In genomic region chr1:209884665-209885117, GRCh38 we compare ENCODE assay signal across 11 cellular contexts. TPM values are rescaled to one million over a fixed set of nuclear protein-coding genes. Genes with fewer than 3 reads are reported as not detected.
DNase-seq lines count a peak whose midpoint lies in the region; ATAC-seq, FAIRE-seq and TF ChIP-seq lines count a peak whose summit lies in the region.
"Had no signal": no experiment of that assay in that cellular context is flagged by ENCODE, and none has a peak within 500 bp of the region (broad histone marks: within the 10 kb centered on the region; RNA-seq: fewer than 3 reads in every experiment).

No MANE protein-coding gene starts in this region.

- H2AFZ ChIP-seq in K562 (ENCODE audit: low read depth, low read length): no peak overlapping the region

- intact Hi-C loops in activated CD4-positive, alpha-beta T cell treated with anti-CD3 and anti-CD28 coated beads for 36 hours (cut with DNase I, micrococcal nuclease): no loop called here
- intact Hi-C loops in K562 (cut with micrococcal nuclease) (no loop called here), prostate gland (cut with DNase I) (no loop called here)
- intact Hi-C loops in naive thymus-derived CD4-positive, alpha-beta T cell (cut with micrococcal nuclease): no loop called here

- 0% methylated on average over 2 of the region's 2 CpGs for WGBS in K562 (ENCODE audit: insufficient coverage, low coverage, missing lambda C conversion rate)
- 33% methylated on average over 2 of the region's 2 CpGs for WGBS in prostate gland

- no TSS peak for BruUV-seq in K562 (replicated peaks; lab: Mats Ljungman, UMichigan)

- no peaks in the 10 kb centered on the region for H3K79me2 ChIP-seq in K562 (ENCODE audit: control insufficient read depth, insufficient read depth, low read length)

- H3K27ac ChIP-seq in K562 (ENCODE audit: extremely low read depth, low read depth, low read length) (no peak overlapping the region), prostate gland (no peak overlapping the region)
- H3K27ac ChIP-seq in naive thymus-derived CD4-positive, alpha-beta T cell (ENCODE audit: low read depth, low read length): no peak overlapping the region

- TF ChIP-seq EP300 in K562 (IDR thresholded peaks at IDR 0.05; ENCODE audit: low read length): no peak

- H3K9me1 ChIP-seq in K562 (ENCODE audit: control insufficient read depth, insufficient read depth, low read length): no peaks in the 10 kb centered on the region

- no peak for TF ChIP-seq POLR2A in K562 (conservative IDR thresholded peaks at IDR 0.05)
- no peak for TF ChIP-seq POLR2A in prostate gland (IDR thresholded peaks at IDR 0.05)

- H3K4me1 Mint-ChIP-seq in activated CD4-positive, alpha-beta T cell treated with anti-CD3 and anti-CD28 coated beads for 36 hours: peaks cover 8% of the 10 kb centered on the region
- peaks cover 0 to 3% (median 0%) of the 10 kb centered on the region in 7 donors for H3K4me1 Mint-ChIP-seq in naive thymus-derived CD4-positive, alpha-beta T cell
- H3K4me1 Mint-ChIP-seq: activated naive CD8-positive, alpha-beta T cell treated with anti-CD3 and anti-CD28 coated beads, Interleukin-2, amount 10 ng/mL, durations not matched to agents 7 days and 5 days had no signal

- H3K4me1 ChIP-seq in K562 (replicated peaks in 1 of 2; ENCODE audit: control insufficient read depth in 2 of 2, insufficient read depth in 2 of 2, low read length in 2 of 2) (peaks cover 0 to 8% of the 10 kb centered on the region in 2 experiments; a peak in 1 of 5 replicates), prostate gland (replicated peaks) (no peaks in the 10 kb centered on the region)
- H3K4me1 ChIP-seq in naive thymus-derived CD4-positive, alpha-beta T cell (ENCODE audit: control insufficient read depth in 2 of 2, insufficient read depth in 2 of 2, low read length in 2 of 2): no peaks in the 10 kb centered on the region

- CTCF ChIA-PET in activated CD4-positive, alpha-beta T cell treated with anti-CD3 and anti-CD28 coated beads for 36 hours (lab: Charles Lee): interaction anchor here (0.9 to 1.0 kb wide), 2 partner anchors 20 to 24 kb away, joined by 3 to 4 read pairs; no protein-coding TSS in a partner anchor
- CTCF ChIA-PET in K562 (lab: Yijun Ruan, JAX; ENCODE audit: low intra/inter-chr PET ratio): no interaction called here
- CTCF ChIA-PET in naive thymus-derived CD4-positive, alpha-beta T cell (lab: Charles Lee): no interaction called here

- H4K20me1 ChIP-seq in K562 (replicated peaks; ENCODE audit: control insufficient read depth, insufficient read depth, low read length): no peaks in the 10 kb centered on the region

- in situ Hi-C loops in K562 (cut with MboI): no loop called here

- H3K27ac Mint-ChIP-seq in activated CD4-positive, alpha-beta T cell treated with anti-CD3 and anti-CD28 coated beads for 36 hours: no peak overlapping the region
- H3K27ac Mint-ChIP-seq in naive thymus-derived CD4-positive, alpha-beta T cell: no peak overlapping the region
- H3K27ac Mint-ChIP-seq: activated naive CD8-positive, alpha-beta T cell treated with anti-CD3 and anti-CD28 coated beads, Interleukin-2, amount 10 ng/mL, durations not matched to agents 7 days and 5 days; CD8-positive, alpha-beta T cell had no signal

- no peak overlapping the region for H3K4me3 Mint-ChIP-seq in activated CD4-positive, alpha-beta T cell treated with anti-CD3 and anti-CD28 coated beads for 36 hours
- no peak overlapping the region for H3K4me3 Mint-ChIP-seq in naive thymus-derived CD4-positive, alpha-beta T cell
- H3K4me3 Mint-ChIP-seq: activated naive CD8-positive, alpha-beta T cell treated with anti-CD3 and anti-CD28 coated beads, Interleukin-2, amount 10 ng/mL, durations not matched to agents 7 days and 5 days; CD8-positive, alpha-beta T cell had no signal

- no peaks in the 10 kb centered on the region for H3K36me3 Mint-ChIP-seq in activated CD4-positive, alpha-beta T cell treated with anti-CD3 and anti-CD28 coated beads for 36 hours (ENCODE audit: low read depth)
- no peaks in the 10 kb centered on the region for H3K36me3 Mint-ChIP-seq in naive thymus-derived CD4-positive, alpha-beta T cell
- H3K36me3 Mint-ChIP-seq: activated naive CD8-positive, alpha-beta T cell treated with anti-CD3 and anti-CD28 coated beads, Interleukin-2, amount 10 ng/mL, durations not matched to agents 7 days and 5 days; CD8-positive, alpha-beta T cell had no signal

- H3K36me3 ChIP-seq in K562 (ENCODE audit: control insufficient read depth, insufficient read depth, low read length): no peaks in the 10 kb centered on the region
- H3K36me3 ChIP-seq in naive thymus-derived CD4-positive, alpha-beta T cell (ENCODE audit: control insufficient read depth in 2 of 3, insufficient read depth in 3 of 3, low read length in 3 of 3): no peaks in the 10 kb centered on the region
- H3K36me3 ChIP-seq in prostate gland: no peaks in the 10 kb centered on the region

- TF ChIP-seq RAD21 in K562 (CRISPR knock-in tag; conservative IDR thresholded peaks at IDR 0.05 in 1 of 2, IDR thresholded peaks at IDR 0.05 in 1 of 2): no peak

- no peaks in the 10 kb centered on the region for H3K9me3 ChIP-seq in K562 (replicated peaks; ENCODE audit: control insufficient read depth, insufficient read depth, low read depth, low read length)
- H3K9me3 ChIP-seq in naive thymus-derived CD4-positive, alpha-beta T cell (ENCODE audit: control insufficient read depth in 2 of 3, low read length in 3 of 3): no peaks in the 10 kb centered on the region
- no peaks in the 10 kb centered on the region for H3K9me3 ChIP-seq in prostate gland

- H3K9ac ChIP-seq in K562 (ENCODE audit: insufficient read depth in 1 of 2, low read depth in 2 of 2, low read length in 2 of 2): no peak overlapping the region

- H3K27me3 ChIP-seq in K562 (ENCODE audit: control insufficient read depth in 2 of 2, insufficient read depth in 2 of 2, low read length in 2 of 2) (peaks cover 11 to 27% of the 10 kb centered on the region in 2 experiments; a peak in 4 of 5 replicates), prostate gland (replicated peaks; ENCODE audit: insufficient read depth) (no peaks in the 10 kb centered on the region)
- H3K27me3 ChIP-seq in naive thymus-derived CD4-positive, alpha-beta T cell (ENCODE audit: control insufficient read depth in 2 of 2, insufficient read depth in 2 of 2, low read length in 2 of 2): peaks cover 6 to 7% of the 10 kb centered on the region in 2 donors

- FAIRE-seq in K562 (lab: Jason Lieb, UNC): peak; percentile 75

- H3K9me3 Mint-ChIP-seq in activated CD4-positive, alpha-beta T cell treated with anti-CD3 and anti-CD28 coated beads for 36 hours (ENCODE audit: low read depth): no peaks in the 10 kb centered on the region
- H3K9me3 Mint-ChIP-seq in naive thymus-derived CD4-positive, alpha-beta T cell: no peaks in the 10 kb centered on the region
- H3K9me3 Mint-ChIP-seq: activated naive CD8-positive, alpha-beta T cell treated with anti-CD3 and anti-CD28 coated beads, Interleukin-2, amount 10 ng/mL, durations not matched to agents 7 days and 5 days; CD8-positive, alpha-beta T cell had no signal

- TF ChIP-seq CTCF in K562 (IDR thresholded peaks at IDR 0.05 in 2 of 3, conservative IDR thresholded peaks at IDR 0.05 in 1 of 3; ENCODE audit: insufficient read depth in 2 of 3, low read depth in 1 of 3, low read length in 3 of 3): no peak
- TF ChIP-seq CTCF in prostate gland (IDR thresholded peaks at IDR 0.05): no peak

- POLR2A ChIA-PET in activated CD4-positive, alpha-beta T cell treated with anti-CD3 and anti-CD28 coated beads for 36 hours (lab: Charles Lee): interaction anchor here (0.6 to 0.7 kb wide), 3 partner anchors 18 to 78 kb away, joined by 3 to 5 read pairs (median 3); no protein-coding TSS in a partner anchor
- POLR2A ChIA-PET in K562 (lab: Yijun Ruan, JAX): interaction anchor here (1.3 kb wide), 1 partner anchor 9 kb away, joined by 5 read pairs; no protein-coding TSS in a partner anchor
- POLR2A ChIA-PET in naive thymus-derived CD4-positive, alpha-beta T cell (lab: Charles Lee): no interaction called here

- H3K4me2 ChIP-seq in K562 (ENCODE audit: insufficient read depth, low read length): no peak overlapping the region

- peaks cover 44% of the 10 kb centered on the region for H3K27me3 Mint-ChIP-seq in activated CD4-positive, alpha-beta T cell treated with anti-CD3 and anti-CD28 coated beads for 36 hours
- peaks cover 19 to 57% (median 44%) of the 10 kb centered on the region in 5 donors for H3K27me3 Mint-ChIP-seq in naive thymus-derived CD4-positive, alpha-beta T cell

- peak; percentile 77 for DNase-seq in activated CD4-positive, alpha-beta T cell treated with anti-CD3 and anti-CD28 coated beads for 36 hours
- no peak for DNase-seq in activated CD4-positive, alpha-beta T cell treated with anti-CD3 and anti-CD28 coated beads for 1 hour
- peak; percentile 85 for DNase-seq in NCI-H460 (ENCODE audit: extremely low read depth, low read depth)
- peak; percentile 45 to 75 (median 54) for DNase-seq in K562 (ENCODE audit: extremely low read depth in 1 of 4, low spot score in 3 of 4)
- DNase-seq in naive thymus-derived CD4-positive, alpha-beta T cell: peak in 1 of 9 donors; percentile 48
- DNase-seq in prostate gland (ENCODE audit: low spot score): no peak
- DNase-seq in GM19240 (ENCODE audit: insufficient read length, low spot score): no peak
- DNase-seq: activated naive CD8-positive, alpha-beta T cell treated with anti-CD3 and anti-CD28 coated beads, Interleukin-2, amount 10 ng/mL, durations not matched to agents 7 days and 5 days had no signal

- ATAC-seq in activated CD4-positive, alpha-beta T cell treated with anti-CD3 and anti-CD28 coated beads for 36 hours: peak; percentile 100
- peak; percentile 84 for ATAC-seq in HG02678 (IDR thresholded peaks at IDR 0.05; ENCODE audit: unreplicated experiment)
- peak; percentile 92 for ATAC-seq in K562
- peak; percentile 61 for ATAC-seq in naive thymus-derived CD4-positive, alpha-beta T cell
- ATAC-seq: CD8-positive, alpha-beta T cell had no signal

- H3K4me3 ChIP-seq in K562 (no peak overlapping the region), prostate gland (no peak overlapping the region)
- H3K4me3 ChIP-seq in naive thymus-derived CD4-positive, alpha-beta T cell (ENCODE audit: low read length): no peak overlapping the region

RNA-seq across cellular contexts. Expression of gene SYT14, which starts 53.3 kb away (rescaled TPM):
- not detected for total RNA-seq in activated CD4-positive, alpha-beta T cell treated with anti-CD3 and anti-CD28 coated beads for 36 hours
- total RNA-seq in NCI-H460 (2014; rRNA removed; shearing (Covaris generic)): under 0.01 and 0.06 TPM in 2 replicates
- not detected in 2 replicates for polyA plus RNA-seq in NCI-H460 (2014; cell fraction: nucleus; rRNA removed)
- not detected in 2 replicates for total RNA-seq in K562 (2011; cell fraction: chromatin; rRNA removed; ENCODE audit: low replicate concordance)
- not detected in 2 replicates for total RNA-seq in K562 (2011; cell fraction: nucleolus; rRNA removed)
- 0.23 TPM in 1 of 2 replicates, not detected in the other for total RNA-seq in K562 (2011; cell fraction: nucleoplasm; rRNA removed)
- total RNA-seq in K562 (2014; rRNA removed): not detected in 2 replicates
- total RNA-seq in K562 (2014; rRNA removed; fragmentation: Illumina TruSeq; extraction: Trizol): 0.03 TPM in 1 of 2 replicates, not detected in the other
- total RNA-seq in K562 (2015; rRNA removed; fragmentation: Illumina TruSeq; extraction: Trizol): not detected in 2 replicates
- 0.07 TPM in 1 of 2 replicates, not detected in the other for total RNA-seq in K562 (2021)
- 0.04 TPM in 1 of 2 replicates, not detected in the other for polyA plus RNA-seq in K562 (2011; rRNA removed)
- polyA plus RNA-seq in K562 (2011; cell fraction: cytosol; rRNA removed): not detected in 2 replicates
- polyA plus RNA-seq in K562 (2011; cell fraction: nucleus; rRNA removed): not detected in 2 replicates
- polyA plus RNA-seq in K562 (2012): 0.01 TPM in 2 replicates
- not detected in 2 replicates for polyA plus RNA-seq in K562 (2014; fragmentation: Illumina TruSeq; extraction: Trizol)
- not detected for polyA plus RNA-seq in K562 (2014; fragmentation: Nextera tagmentation; extraction: Ambion mirVana)
- 0.01 TPM in 1 of 2 replicates, not detected in the other for polyA plus RNA-seq in K562 (2014; rRNA removed)
- polyA minus RNA-seq in K562 (2011; rRNA and poly(A)+ RNA removed): not detected in 2 replicates
- polyA minus RNA-seq in K562 (2011; cell fraction: cytosol; rRNA and poly(A)+ RNA removed): not detected in 2 replicates
- not detected in 2 replicates for polyA minus RNA-seq in K562 (2011; cell fraction: nucleus; rRNA and poly(A)+ RNA removed)
- total RNA-seq in naive thymus-derived CD4-positive, alpha-beta T cell: not detected
- not detected for polyA plus RNA-seq in naive thymus-derived CD4-positive, alpha-beta T cell
- 1 to 10 TPM in 1 of 2 donors, under 1 TPM in 1; 0.41 to 6.0 TPM for total RNA-seq in prostate gland
- total RNA-seq: activated naive CD8-positive, alpha-beta T cell treated with anti-CD3 and anti-CD28 coated beads, Interleukin-2, amount 10 ng/mL, durations not matched to agents 7 days and 5 days; CD8-positive, alpha-beta T cell; subcutaneous adipose tissue had no signal

RNA-seq across cellular contexts. Expression of gene UTP25, which starts 56.9 kb away (rescaled TPM):
- 10 to 100 TPM in 1 of 2 experiments, 1 to 10 TPM in 1; 9.4 to 10.4 TPM for total RNA-seq in activated CD4-positive, alpha-beta T cell treated with anti-CD3 and anti-CD28 coated beads for 36 hours
- total RNA-seq in NCI-H460 (2014; rRNA removed; shearing (Covaris generic)): 28.8 and 29.2 TPM in 2 replicates
- 10.0 and 13.3 TPM in 2 replicates for polyA plus RNA-seq in NCI-H460 (2014; cell fraction: nucleus; rRNA removed)
- total RNA-seq in K562 (2011; cell fraction: chromatin; rRNA removed; ENCODE audit: low replicate concordance): 18.3 and 30.1 TPM in 2 replicates
- total RNA-seq in K562 (2011; cell fraction: nucleolus; rRNA removed): 10.3 and 13.0 TPM in 2 replicates
- total RNA-seq in K562 (2011; cell fraction: nucleoplasm; rRNA removed): 18.0 and 28.4 TPM in 2 replicates
- total RNA-seq in K562 (2014; rRNA removed) (10.6 and 11.9 TPM in 2 replicates), K562 (2014; rRNA removed; fragmentation: Illumina TruSeq; extraction: Trizol) (17.6 and 18.4 TPM in 2 replicates), K562 (2015; rRNA removed; fragmentation: Illumina TruSeq; extraction: Trizol) (15.3 and 16.6 TPM in 2 replicates), K562 (2021) (10.7 and 12.0 TPM in 2 replicates), prostate gland (1 to 10 TPM; 6.0 to 8.1 TPM)
- polyA plus RNA-seq in K562 (2011; rRNA removed) (10.4 and 12.8 TPM in 2 replicates), K562 (2014; fragmentation: Illumina TruSeq; extraction: Trizol) (13.1 and 15.7 TPM in 2 replicates), K562 (2014; fragmentation: Nextera tagmentation; extraction: Ambion mirVana) (10 to 100 TPM in 1 of 2 experiments, 1 to 10 TPM in 1; 5.7 to 10.9 TPM), K562 (2014; rRNA removed) (8.7 and 9.5 TPM in 2 replicates)
- 4.5 and 6.9 TPM in 2 replicates for polyA plus RNA-seq in K562 (2011; cell fraction: cytosol; rRNA removed)
- 10.4 and 11.3 TPM in 2 replicates for polyA plus RNA-seq in K562 (2011; cell fraction: nucleus; rRNA removed)
- polyA plus RNA-seq in K562 (2012): 5.1 and 6.6 TPM in 2 replicates
- polyA minus RNA-seq in K562 (2011; rRNA and poly(A)+ RNA removed): 20.6 and 21.0 TPM in 2 replicates
- polyA minus RNA-seq in K562 (2011; cell fraction: cytosol; rRNA and poly(A)+ RNA removed): 4.3 and 4.9 TPM in 2 replicates
- 19.7 and 27.1 TPM in 2 replicates for polyA minus RNA-seq in K562 (2011; cell fraction: nucleus; rRNA and poly(A)+ RNA removed)
- 10 to 100 TPM in 3 of 5 experiments, 1 to 10 TPM in 2; 6.0 to 16.3 (median 12.7) TPM for total RNA-seq in naive thymus-derived CD4-positive, alpha-beta T cell
- polyA plus RNA-seq in naive thymus-derived CD4-positive, alpha-beta T cell: 1 to 10 TPM; 3.2 to 8.0 TPM

Comparison
In these comparisons a context has a peak if more than half of its experiments do, and no peak if none do; other contexts are left out.
1. DNase-seq: peak in activated CD4-positive, alpha-beta T cell treated with anti-CD3 and anti-CD28 coated beads for 36 hours (single experiment), NCI-H460 (single experiment) and K562 (4 of 4); none in activated CD4-positive, alpha-beta T cell treated with anti-CD3 and anti-CD28 coated beads for 1 hour (single experiment), prostate gland (single experiment) and GM19240 (single experiment).
2. Peak in every context shown above with its lines, with median percentiles within 50 percentile points of each other: ATAC-seq.